1 cellular context compared by ENCODE assay signal in genomic region chr13:102561933-102562332, GRCh38.
TF ChIP-seq lines count a peak whose summit lies in the region.

No MANE protein-coding gene starts in this region.

TF ChIP-seq in HepG2, 621 proteins besides CTCF, POLR2A, EP300 and RAD21 (continued from another document and continues in another):
- TF ChIP-seq GPN1 (CRISPR knock-in tag; IDR thresholded peaks at IDR 0.05; ENCODE audit: borderline replicate concordance) (no peak), HOXA5 (CRISPR knock-in tag; IDR thresholded peaks at IDR 0.05) (no peak), ZNF687 (CRISPR knock-in tag; IDR thresholded peaks at IDR 0.05) (no peak), ADNP (CRISPR knock-in tag; IDR thresholded peaks at IDR 0.05) (no peak), JARID2 (CRISPR knock-in tag; IDR thresholded peaks at IDR 0.05; ENCODE audit: insufficient replicate concordance) (no peak), NFAT5 (CRISPR knock-in tag; IDR thresholded peaks at IDR 0.05) (no peak), ZEB1 (IDR thresholded peaks at IDR 0.05; ENCODE audit: insufficient replicate concordance, low read depth) (no peak), ZNF160 (CRISPR knock-in tag; IDR thresholded peaks at IDR 0.05) (no peak), NFYB (CRISPR knock-in tag; IDR thresholded peaks at IDR 0.05) (no peak), KDM5B (CRISPR knock-in tag; IDR thresholded peaks at IDR 0.05; ENCODE audit: borderline replicate concordance) (no peak), BCL3 (CRISPR knock-in tag; IDR thresholded peaks at IDR 0.05) (no peak), ZNF781 (CRISPR knock-in tag; IDR thresholded peaks at IDR 0.05; ENCODE audit: borderline replicate concordance, not compliant biosample characterization) (no peak), SP5 (CRISPR knock-in tag; IDR thresholded peaks at IDR 0.05; ENCODE audit: borderline replicate concordance, low read depth) (no peak), MEIS2 (CRISPR knock-in tag; IDR thresholded peaks at IDR 0.05) (peak; percentile 80; the same call in 1 of the 2 replicates), CSRNP1 (CRISPR knock-in tag; IDR thresholded peaks at IDR 0.05) (no peak), NCOR1 (IDR thresholded peaks at IDR 0.05; ENCODE audit: borderline replicate concordance, low read length) (0 out of 2 replicates have a peak, but pooled peaks have one; percentile 24), GATAD1 (CRISPR knock-in tag; IDR thresholded peaks at IDR 0.05) (no peak), ZNF660 (CRISPR knock-in tag; IDR thresholded peaks at IDR 0.05; ENCODE audit: borderline replicate concordance, low read depth) (no peak), CEBPB (IDR thresholded peaks at IDR 0.05; ENCODE audit: borderline replicate concordance, low read depth, low read length) (no peak), ZNF562 (CRISPR knock-in tag; IDR thresholded peaks at IDR 0.05; ENCODE audit: borderline replicate concordance) (no peak)
- TF ChIP-seq, protein P1, sequence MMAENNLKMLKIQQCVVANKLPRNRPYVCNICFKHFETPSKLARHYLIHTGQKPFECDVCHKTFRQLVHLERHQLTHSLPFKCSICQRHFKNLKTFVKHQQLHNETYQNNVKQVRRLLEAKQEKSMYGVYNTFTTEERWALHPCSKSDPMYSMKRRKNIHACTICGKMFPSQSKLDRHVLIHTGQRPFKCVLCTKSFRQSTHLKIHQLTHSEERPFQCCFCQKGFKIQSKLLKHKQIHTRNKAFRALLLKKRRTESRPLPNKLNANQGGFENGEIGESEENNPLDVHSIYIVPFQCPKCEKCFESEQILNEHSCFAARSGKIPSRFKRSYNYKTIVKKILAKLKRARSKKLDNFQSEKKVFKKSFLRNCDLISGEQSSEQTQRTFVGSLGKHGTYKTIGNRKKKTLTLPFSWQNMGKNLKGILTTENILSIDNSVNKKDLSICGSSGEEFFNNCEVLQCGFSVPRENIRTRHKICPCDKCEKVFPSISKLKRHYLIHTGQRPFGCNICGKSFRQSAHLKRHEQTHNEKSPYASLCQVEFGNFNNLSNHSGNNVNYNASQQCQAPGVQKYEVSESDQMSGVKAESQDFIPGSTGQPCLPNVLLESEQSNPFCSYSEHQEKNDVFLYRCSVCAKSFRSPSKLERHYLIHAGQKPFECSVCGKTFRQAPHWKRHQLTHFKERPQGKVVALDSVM (CRISPR knock-in tag; IDR thresholded peaks at IDR 0.05) = no peak
- TF ChIP-seq, protein P2, sequence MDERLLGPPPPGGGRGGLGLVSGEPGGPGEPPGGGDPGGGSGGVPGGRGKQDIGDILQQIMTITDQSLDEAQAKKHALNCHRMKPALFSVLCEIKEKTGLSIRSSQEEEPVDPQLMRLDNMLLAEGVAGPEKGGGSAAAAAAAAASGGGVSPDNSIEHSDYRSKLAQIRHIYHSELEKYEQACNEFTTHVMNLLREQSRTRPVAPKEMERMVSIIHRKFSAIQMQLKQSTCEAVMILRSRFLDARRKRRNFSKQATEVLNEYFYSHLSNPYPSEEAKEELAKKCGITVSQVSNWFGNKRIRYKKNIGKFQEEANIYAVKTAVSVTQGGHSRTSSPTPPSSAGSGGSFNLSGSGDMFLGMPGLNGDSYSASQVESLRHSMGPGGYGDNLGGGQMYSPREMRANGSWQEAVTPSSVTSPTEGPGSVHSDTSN (CRISPR knock-in tag; IDR thresholded peaks at IDR 0.05) = peak; percentile 69
- TF ChIP-seq, protein P3, sequence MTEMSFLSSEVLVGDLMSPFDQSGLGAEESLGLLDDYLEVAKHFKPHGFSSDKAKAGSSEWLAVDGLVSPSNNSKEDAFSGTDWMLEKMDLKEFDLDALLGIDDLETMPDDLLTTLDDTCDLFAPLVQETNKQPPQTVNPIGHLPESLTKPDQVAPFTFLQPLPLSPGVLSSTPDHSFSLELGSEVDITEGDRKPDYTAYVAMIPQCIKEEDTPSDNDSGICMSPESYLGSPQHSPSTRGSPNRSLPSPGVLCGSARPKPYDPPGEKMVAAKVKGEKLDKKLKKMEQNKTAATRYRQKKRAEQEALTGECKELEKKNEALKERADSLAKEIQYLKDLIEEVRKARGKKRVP (CRISPR knock-in tag; IDR thresholded peaks at IDR 0.05) = 0 out of 4 replicates have a peak, but pooled peaks of 1 of the 2 experiments have one; percentile 23
- TF ChIP-seq, protein P4, sequence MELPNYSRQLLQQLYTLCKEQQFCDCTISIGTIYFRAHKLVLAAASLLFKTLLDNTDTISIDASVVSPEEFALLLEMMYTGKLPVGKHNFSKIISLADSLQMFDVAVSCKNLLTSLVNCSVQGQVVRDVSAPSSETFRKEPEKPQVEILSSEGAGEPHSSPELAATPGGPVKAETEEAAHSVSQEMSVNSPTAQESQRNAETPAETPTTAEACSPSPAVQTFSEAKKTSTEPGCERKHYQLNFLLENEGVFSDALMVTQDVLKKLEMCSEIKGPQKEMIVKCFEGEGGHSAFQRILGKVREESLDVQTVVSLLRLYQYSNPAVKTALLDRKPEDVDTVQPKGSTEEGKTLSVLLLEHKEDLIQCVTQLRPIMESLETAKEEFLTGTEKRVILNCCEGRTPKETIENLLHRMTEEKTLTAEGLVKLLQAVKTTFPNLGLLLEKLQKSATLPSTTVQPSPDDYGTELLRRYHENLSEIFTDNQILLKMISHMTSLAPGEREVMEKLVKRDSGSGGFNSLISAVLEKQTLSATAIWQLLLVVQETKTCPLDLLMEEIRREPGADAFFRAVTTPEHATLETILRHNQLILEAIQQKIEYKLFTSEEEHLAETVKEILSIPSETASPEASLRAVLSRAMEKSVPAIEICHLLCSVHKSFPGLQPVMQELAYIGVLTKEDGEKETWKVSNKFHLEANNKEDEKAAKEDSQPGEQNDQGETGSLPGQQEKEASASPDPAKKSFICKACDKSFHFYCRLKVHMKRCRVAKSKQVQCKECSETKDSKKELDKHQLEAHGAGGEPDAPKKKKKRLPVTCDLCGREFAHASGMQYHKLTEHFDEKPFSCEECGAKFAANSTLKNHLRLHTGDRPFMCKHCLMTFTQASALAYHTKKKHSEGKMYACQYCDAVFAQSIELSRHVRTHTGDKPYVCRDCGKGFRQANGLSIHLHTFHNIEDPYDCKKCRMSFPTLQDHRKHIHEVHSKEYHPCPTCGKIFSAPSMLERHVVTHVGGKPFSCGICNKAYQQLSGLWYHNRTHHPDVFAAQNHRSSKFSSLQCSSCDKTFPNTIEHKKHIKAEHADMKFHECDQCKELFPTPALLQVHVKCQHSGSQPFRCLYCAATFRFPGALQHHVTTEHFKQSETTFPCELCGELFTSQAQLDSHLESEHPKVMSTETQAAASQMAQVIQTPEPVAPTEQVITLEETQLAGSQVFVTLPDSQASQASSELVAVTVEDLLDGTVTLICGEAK (IDR thresholded peaks at IDR 0.05) = no peak
- TF ChIP-seq, protein P4 (CRISPR knock-in tag; IDR thresholded peaks at IDR 0.05) = no peak
